ENCODE assay signal across 8 cellular contexts in genomic region chr7:132575336-132575986, GRCh38. TPM values are rescaled to one million over a fixed set of nuclear protein-coding genes. Genes with fewer than 3 reads are reported as not detected.
DNase-seq lines count a peak whose midpoint lies in the region; ATAC-seq and TF ChIP-seq lines count a peak whose summit lies in the region.

No MANE protein-coding gene starts in this region.

- no peak overlapping the region for H3K27ac ChIP-seq in CD4-positive, alpha-beta memory T cell (ENCODE audit: low read depth, low read length)
- peak overlapping the region in 7 of 10 donors; percentile 58 to 85 (median 72) for H3K27ac ChIP-seq in heart right ventricle

- POLR2A ChIA-PET in CD4-positive, alpha-beta memory T cell (lab: Charles Lee; ENCODE audit: partially characterized antibody), result interaction anchor here (0.6 kb wide), 1 partner anchor 1244 kb away, joined by 3 read pairs; no protein-coding TSS in a partner anchor

- 1 to 2% methylated on average over 34 of the region's 34 CpGs for WGBS in heart right ventricle, 2 donors

- no peaks in the 10 kb centered on the region for H3K36me3 Mint-ChIP-seq in CD4-positive, alpha-beta memory T cell
- no peaks in the 10 kb centered on the region for H3K36me3 Mint-ChIP-seq in activated naive CD4-positive, alpha-beta T cell treated with anti-CD3 and anti-CD28 coated beads, Interleukin-2, amount 50 U/mL, for 24 hours
- peaks cover 21% of the 10 kb centered on the region for H3K36me3 Mint-ChIP-seq in osteocyte (ENCODE audit: unreplicated experiment)

- H3K4me1 ChIP-seq in CD4-positive, alpha-beta memory T cell (ENCODE audit: insufficient read depth, low read length), result peaks cover 8% of the 10 kb centered on the region
- H3K4me1 ChIP-seq in heart right ventricle, result peaks cover 7 to 46% (median 25%) of the 10 kb centered on the region in 9 donors

- peaks cover 47% of the 10 kb centered on the region for H3K27me3 ChIP-seq in CD4-positive, alpha-beta memory T cell (ENCODE audit: insufficient read depth, low read length)
- peaks cover 0 to 83% (median 52%) of the 10 kb centered on the region in 7 donors for H3K27me3 ChIP-seq in heart right ventricle

- CTCF ChIA-PET in CD4-positive, alpha-beta memory T cell (lab: Charles Lee; ENCODE audit: partially characterized antibody), result no interaction called here

- H3K27me3 Mint-ChIP-seq in CD4-positive, alpha-beta memory T cell, result peaks cover 55 to 67% of the 10 kb centered on the region in 2 donors
- H3K27me3 Mint-ChIP-seq in activated naive CD4-positive, alpha-beta T cell treated with anti-CD3 and anti-CD28 coated beads, Interleukin-2, amount 50 U/mL, for 24 hours, result peaks cover 54% of the 10 kb centered on the region
- peaks cover 16% of the 10 kb centered on the region for H3K27me3 Mint-ChIP-seq in osteocyte (ENCODE audit: unreplicated experiment)

- no peak overlapping the region for H3K27ac Mint-ChIP-seq in CD4-positive, alpha-beta memory T cell
- H3K27ac Mint-ChIP-seq in activated naive CD4-positive, alpha-beta T cell treated with anti-CD3 and anti-CD28 coated beads, Interleukin-2, amount 50 U/mL, for 24 hours, result no peak overlapping the region
- H3K27ac Mint-ChIP-seq in osteocyte (ENCODE audit: unreplicated experiment), result no peak overlapping the region

- H3K4me1 Mint-ChIP-seq in CD4-positive, alpha-beta memory T cell, result peaks cover 10 to 33% (median 15%) of the 10 kb centered on the region in 4 donors
- H3K4me1 Mint-ChIP-seq in activated naive CD4-positive, alpha-beta T cell treated with anti-CD3 and anti-CD28 coated beads, Interleukin-2, amount 50 U/mL, for 24 hours, result peaks cover 34% of the 10 kb centered on the region
- H3K4me1 Mint-ChIP-seq in osteocyte (ENCODE audit: unreplicated experiment), result peaks cover 38% of the 10 kb centered on the region

- no peak overlapping the region for H3K4me3 ChIP-seq in CD4-positive, alpha-beta memory T cell (ENCODE audit: low read length in 2 of 2)
- H3K4me3 ChIP-seq in heart right ventricle, result peak overlapping the region; percentile 44 to 76 (median 62)

- intact Hi-C loops in CD4-positive, alpha-beta memory T cell (cut with micrococcal nuclease), result loop anchor here (10.0 kb wide), 1 partner anchor 101 kb away; no protein-coding TSS in a partner anchor
- intact Hi-C loops in heart right ventricle (cut with DNase I), result loop anchor here (5.0 to 10.0 kb wide), 14 partner anchors 58 to 883 kb away; no protein-coding TSS in a partner anchor

- peak in 1 of 5 donors; percentile 17 for DNase-seq in CD4-positive, alpha-beta memory T cell
- DNase-seq in heart right ventricle (peak; percentile 64 to 65), osteocyte (ENCODE audit: extremely low spot score, unreplicated experiment) (no peak), OCI-M1 (lab: John Stamatoyannopoulos, UW) (no peak), 8988T (no peak)

- TF ChIP-seq CTCF in LNCAP (IDR thresholded peaks at IDR 0.05), result peak; percentile 23; the same call in 1 of the 2 replicates
- TF ChIP-seq CTCF in heart right ventricle (IDR thresholded peaks at IDR 0.05), result peak in 6 of 9 donors; percentile 10 to 49 (median 34)
- TF ChIP-seq CTCF in osteocyte (IDR thresholded peaks at IDR 0.05), result peak; percentile 58

- H3K36me3 ChIP-seq in CD4-positive, alpha-beta memory T cell (ENCODE audit: insufficient read depth, low read length), result no peaks in the 10 kb centered on the region
- no peaks in the 10 kb centered on the region for H3K36me3 ChIP-seq in heart right ventricle

- no peaks in the 10 kb centered on the region for H3K9me3 Mint-ChIP-seq in CD4-positive, alpha-beta memory T cell
- no peaks in the 10 kb centered on the region for H3K9me3 Mint-ChIP-seq in activated naive CD4-positive, alpha-beta T cell treated with anti-CD3 and anti-CD28 coated beads, Interleukin-2, amount 50 U/mL, for 24 hours
- no peaks in the 10 kb centered on the region for H3K9me3 Mint-ChIP-seq in osteocyte (ENCODE audit: unreplicated experiment)

- ATAC-seq in heart right ventricle, result peak; percentile 57 to 84 (median 75)
- no peak for ATAC-seq in GM19463 (IDR thresholded peaks at IDR 0.05; ENCODE audit: unreplicated experiment)

- H3K4me3 Mint-ChIP-seq in CD4-positive, alpha-beta memory T cell, result peak overlapping the region; percentile 62 to 80 (median 70)
- peak overlapping the region; percentile 76 for H3K4me3 Mint-ChIP-seq in activated naive CD4-positive, alpha-beta T cell treated with anti-CD3 and anti-CD28 coated beads, Interleukin-2, amount 50 U/mL, for 24 hours
- peak overlapping the region; percentile 90 for H3K4me3 Mint-ChIP-seq in osteocyte (ENCODE audit: unreplicated experiment)

- no peaks in the 10 kb centered on the region for H3K9me3 ChIP-seq in CD4-positive, alpha-beta memory T cell (ENCODE audit: control insufficient read depth in 1 of 2, low read length in 2 of 2)
- H3K9me3 ChIP-seq in heart right ventricle, result no peaks in the 10 kb centered on the region

RNA-seq across cellular contexts. Expression of gene PLXNA4, which starts 0.8 kb away (rescaled TPM):
- under 1 TPM; 0.06 to 0.22 TPM for total RNA-seq in CD4-positive, alpha-beta memory T cell
- polyA plus RNA-seq in CD4-positive, alpha-beta memory T cell, result under 1 TPM; 0.93 to 0.94 TPM
- total RNA-seq in heart right ventricle (10 to 100 TPM in 9 of 10 donors, 1 to 10 TPM in 1; 7.4 to 17.0 (median 12.5) TPM), osteocyte (56.2 and 59.0 TPM in 2 replicates)
- 1 to 10 TPM in 1 of 2 donors, under 1 TPM in 1; 0.83 to 5.0 TPM for polyA plus RNA-seq in heart right ventricle

Comparison
In these comparisons a context has a peak if more than half of its experiments do, and no peak if none do; other contexts are left out.
1. DNase-seq: peak in heart right ventricle (2 of 2); none in osteocyte (single experiment), OCI-M1 (single experiment) and 8988T (single experiment).
2. H3K4me3 ChIP-seq: peak in heart right ventricle (10 of 10); none in CD4-positive, alpha-beta memory T cell (0 of 2).
3. RNA of gene PLXNA4, which starts 0.8 kb away (total RNA-seq): 56.2 to 59.0 TPM in osteocyte and 7.4 to 17.0 TPM in heart right ventricle; 0.06 to 0.22 TPM in CD4-positive, alpha-beta memory T cell; every median in the first group is over 4 times any median in the second.
4. Peak in every context shown above with its lines, with median percentiles within 50 percentile points of each other: H3K4me3 Mint-ChIP-seq and CTCF ChIP-seq.